ENCODE assay signal across 23 cellular contexts in the genomic region with DNA sequence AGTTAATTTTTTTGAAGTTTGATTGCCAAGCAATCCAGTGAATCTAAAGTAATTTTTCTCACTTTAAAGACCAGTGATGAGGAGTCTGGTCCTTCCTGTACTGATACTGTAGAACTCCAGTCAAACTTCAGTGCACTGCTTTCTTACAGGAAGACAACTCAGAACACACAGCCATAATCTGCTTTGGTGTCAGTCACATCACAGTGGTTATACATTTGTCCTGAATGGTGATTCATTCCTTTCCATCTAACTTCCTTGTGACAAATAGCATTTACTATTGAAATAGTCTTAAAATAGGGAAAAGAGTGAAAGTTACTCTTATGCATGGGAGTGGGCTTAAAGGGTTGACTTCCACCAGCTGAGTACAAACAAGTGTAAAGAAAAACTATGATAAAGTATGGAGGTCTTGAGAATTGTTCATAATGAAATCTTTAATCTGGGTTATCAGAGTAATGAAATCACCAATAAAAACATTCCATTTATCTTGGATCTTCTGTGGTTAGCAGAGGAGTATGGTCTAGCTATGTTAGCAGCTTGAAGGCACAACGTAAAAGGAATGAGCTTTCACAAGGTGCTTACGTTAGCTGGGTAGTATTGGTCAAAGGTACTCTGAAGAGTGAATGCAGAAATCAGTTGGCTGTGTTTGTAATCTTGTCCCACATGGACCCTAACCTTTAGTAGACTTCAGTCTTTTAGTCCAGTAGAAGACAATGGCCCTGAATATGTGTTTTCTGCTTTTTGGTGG. TPM values are rescaled to one million over a fixed set of nuclear protein-coding genes. Genes with fewer than 3 reads are reported as not detected.
DNase-seq lines count a peak whose midpoint lies in the region; ATAC-seq, FAIRE-seq and TF ChIP-seq lines count a peak whose summit lies in the region.
"Had no signal": no experiment of that assay in that cellular context is flagged by ENCODE, and none has a peak within 500 bp of the region (broad histone marks: within the 10 kb centered on the region; RNA-seq: fewer than 3 reads in every experiment).

No MANE protein-coding gene starts in this region.

- H3K4me1 ChIP-seq in IMR-90 (ENCODE audit: control insufficient read depth, insufficient read depth, low read length): peaks cover 7% of the 10 kb centered on the region
- peaks cover 39% of the 10 kb centered on the region for H3K4me1 ChIP-seq in astrocyte (ENCODE audit: insufficient read depth, low read length)
- H3K4me1 ChIP-seq: gastrocnemius medialis, SJCRH30 had no signal

- H3K27ac ChIP-seq in IMR-90 (ENCODE audit: insufficient read depth, low read length) (no peak overlapping the region), astrocyte (ENCODE audit: low read depth, low read length) (peak overlapping the region; percentile 75)
- H3K27ac ChIP-seq: gastrocnemius medialis, SJCRH30 had no signal

- H3K4me3 ChIP-seq in IMR-90 (ENCODE audit: insufficient read depth, low read depth, low read length) (no peak overlapping the region), astrocyte (ENCODE audit: insufficient read depth, low read depth, low read length) (no peak overlapping the region)
- H3K4me3 ChIP-seq: gastrocnemius medialis, SJCRH30 had no signal

- peak; percentile 81 for FAIRE-seq in astrocyte (lab: Jason Lieb, UNC)
- FAIRE-seq: A204.1, D721Med, H1 had no signal

- H2AFZ ChIP-seq in IMR-90 (replicated peaks; ENCODE audit: low read length, poor library complexity): no peak overlapping the region
- H2AFZ ChIP-seq in astrocyte (ENCODE audit: low read depth, low read length): no peak overlapping the region

- no peak overlapping the region for H2BK120ac ChIP-seq in IMR-90 (ENCODE audit: low read depth, low read length)

- peaks cover 63% of the 10 kb centered on the region for H3K4me1 Mint-ChIP-seq in activated CD4-positive, alpha-beta T cell treated with anti-CD3 and anti-CD28 coated beads, Interleukin-2, amount 10 ng/mL, durations not matched to agents 7 days and 5 days
- peaks cover 37% of the 10 kb centered on the region for H3K4me1 Mint-ChIP-seq in astrocyte (ENCODE audit: low read depth, unreplicated experiment)

- POLR2A ChIA-PET in activated CD4-positive, alpha-beta T cell treated with anti-CD3 and anti-CD28 coated beads, Interleukin-2, amount 10 ng/mL, durations not matched to agents 7 days and 5 days (lab: Charles Lee): no interaction called here
- POLR2A ChIA-PET in IMR-90 (lab: Charles Lee; ENCODE audit: unreplicated experiment): no interaction called here

- H3K23ac ChIP-seq in IMR-90 (ENCODE audit: low read depth, low read length): no peak overlapping the region

- no peak overlapping the region for H2AK5ac ChIP-seq in IMR-90 (ENCODE audit: low read depth, low read length)

- no peak overlapping the region for H4K91ac ChIP-seq in IMR-90 (ENCODE audit: insufficient read depth, low read depth, low read length)

- no peak overlapping the region for H3K4ac ChIP-seq in IMR-90 (ENCODE audit: low read depth, low read length)

- H3K14ac ChIP-seq in IMR-90 (replicated peaks; ENCODE audit: low read depth, low read length): no peak overlapping the region

- peak overlapping the region; percentile 50 for H3K27ac Mint-ChIP-seq in activated CD4-positive, alpha-beta T cell treated with anti-CD3 and anti-CD28 coated beads, Interleukin-2, amount 10 ng/mL, durations not matched to agents 7 days and 5 days
- H3K27ac Mint-ChIP-seq in astrocyte (ENCODE audit: unreplicated experiment): peak overlapping the region; percentile 27
- H3K27ac Mint-ChIP-seq: B cell; stimulated activated effector memory CD8-positive, alpha-beta T cell treated with anti-CD3 and anti-CD28 coated beads, Interleukin-12 subunit alpha, Interleukin-12 subunit beta, amount 100 ng/mL, for 72 hours had no signal

- in situ Hi-C loops in IMR-90 (cut with MboI; ENCODE audit: low sequenced_read_pairs): no loop called here

- no peak for TF ChIP-seq POLR2A in IMR-90 (IDR thresholded peaks at IDR 0.05; ENCODE audit: low read depth, low read length)

- TF ChIP-seq CTCF in IMR-90 (conservative IDR thresholded peaks at IDR 0.05; ENCODE audit: low read depth, low read length): no peak
- TF ChIP-seq CTCF in astrocyte (IDR thresholded peaks at IDR 0.05; ENCODE audit: insufficient read depth, low read depth, low read length): no peak

- H3K27me3 ChIP-seq in IMR-90 (ENCODE audit: control insufficient read depth, insufficient read depth, low read length): no peaks in the 10 kb centered on the region
- no peaks in the 10 kb centered on the region for H3K27me3 ChIP-seq in astrocyte (ENCODE audit: insufficient read depth, low read length)
- H3K27me3 ChIP-seq: gastrocnemius medialis, SJCRH30 had no signal

- no peaks in the 10 kb centered on the region for H3K9me3 ChIP-seq in IMR-90 (ENCODE audit: control insufficient read depth, insufficient read depth, low read length)
- no peaks in the 10 kb centered on the region for H3K9me3 ChIP-seq in astrocyte (ENCODE audit: insufficient read depth, low read depth, low read length)
- H3K9me3 ChIP-seq: gastrocnemius medialis, SJCRH30 had no signal

- CTCF ChIA-PET in activated CD4-positive, alpha-beta T cell treated with anti-CD3 and anti-CD28 coated beads, Interleukin-2, amount 10 ng/mL, durations not matched to agents 7 days and 5 days (lab: Charles Lee): no interaction called here
- CTCF ChIA-PET in IMR-90 (lab: Yijun Ruan, JAX): no interaction called here

- H3K4me3 Mint-ChIP-seq in activated CD4-positive, alpha-beta T cell treated with anti-CD3 and anti-CD28 coated beads, Interleukin-2, amount 10 ng/mL, durations not matched to agents 7 days and 5 days: no peak overlapping the region
- H3K4me3 Mint-ChIP-seq in astrocyte (ENCODE audit: unreplicated experiment): no peak overlapping the region
- H3K4me3 Mint-ChIP-seq: B cell; stimulated activated effector memory CD8-positive, alpha-beta T cell treated with anti-CD3 and anti-CD28 coated beads, Interleukin-12 subunit alpha, Interleukin-12 subunit beta, amount 100 ng/mL, for 72 hours had no signal

- no peak for DNase-seq in activated CD4-positive, alpha-beta T cell treated with anti-CD3 and anti-CD28 coated beads, Interleukin-2, amount 10 ng/mL, durations not matched to agents 7 days and 5 days
- no peak for DNase-seq in activated CD4-positive, alpha-beta T cell treated with anti-CD3 and anti-CD28 coated beads, Interleukin-2, amount 50 U/mL, for 48 hours
- DNase-seq in IMR-90 (no peak), astrocyte (ENCODE audit: low read depth) (peak; percentile 92), kidney tubule cell (ENCODE audit: low spot score) (peak; percentile 72), cerebellum (ENCODE audit: low spot score) (no peak), retina (no peak)
- DNase-seq: gastrocnemius medialis; GF-D8; KBM-7; mesenchymal stem cell; naive thymus-derived CD8-positive, alpha-beta T cell; NCI-H1694 treated with DMSO at 0.1 percent for 48 hours; NCI-H774; posterior cingulate gyrus; SJCRH30 had no signal

- H3K9me3 Mint-ChIP-seq in activated CD4-positive, alpha-beta T cell treated with anti-CD3 and anti-CD28 coated beads, Interleukin-2, amount 10 ng/mL, durations not matched to agents 7 days and 5 days: no peaks in the 10 kb centered on the region
- H3K9me3 Mint-ChIP-seq in astrocyte (ENCODE audit: unreplicated experiment): no peaks in the 10 kb centered on the region
- H3K9me3 Mint-ChIP-seq: naive thymus-derived CD8-positive, alpha-beta T cell; stimulated activated effector memory CD8-positive, alpha-beta T cell treated with anti-CD3 and anti-CD28 coated beads, Interleukin-12 subunit alpha, Interleukin-12 subunit beta, amount 100 ng/mL, for 72 hours had no signal

- peaks cover 80% of the 10 kb centered on the region for H3K36me3 Mint-ChIP-seq in activated CD4-positive, alpha-beta T cell treated with anti-CD3 and anti-CD28 coated beads, Interleukin-2, amount 10 ng/mL, durations not matched to agents 7 days and 5 days (ENCODE audit: low read depth)
- no peaks in the 10 kb centered on the region for H3K36me3 Mint-ChIP-seq in astrocyte (ENCODE audit: low read depth, unreplicated experiment)

- H2BK20ac ChIP-seq in IMR-90 (ENCODE audit: low read depth, low read length): peak overlapping the region; percentile 31

- no peak for TF ChIP-seq RAD21 in IMR-90 (IDR thresholded peaks at IDR 0.05; ENCODE audit: low read length)

- intact Hi-C loops in IMR-90 (cut with micrococcal nuclease): no loop called here

- no peaks in the 10 kb centered on the region for H3K27me3 Mint-ChIP-seq in activated CD4-positive, alpha-beta T cell treated with anti-CD3 and anti-CD28 coated beads, Interleukin-2, amount 10 ng/mL, durations not matched to agents 7 days and 5 days
- H3K27me3 Mint-ChIP-seq in astrocyte (ENCODE audit: low read depth, unreplicated experiment): no peaks in the 10 kb centered on the region
- H3K27me3 Mint-ChIP-seq: B cell; naive thymus-derived CD8-positive, alpha-beta T cell had no signal

- no peak overlapping the region for H2BK15ac ChIP-seq in IMR-90 (ENCODE audit: low read depth, low read length)

- H4K20me1 ChIP-seq in IMR-90 (ENCODE audit: insufficient read depth, low read length): no peaks in the 10 kb centered on the region
- H4K20me1 ChIP-seq in astrocyte (ENCODE audit: insufficient read depth, low read length): no peaks in the 10 kb centered on the region

- no peak overlapping the region for H3K9ac ChIP-seq in IMR-90 (ENCODE audit: low read depth, low read length)
- no peak overlapping the region for H3K9ac ChIP-seq in astrocyte (ENCODE audit: low read length)

- dilution Hi-C loops in IMR-90 (cut with HindIII; ENCODE audit: low sequenced_read_pairs, unreplicated experiment): no loop called here

- H3K4me2 ChIP-seq in IMR-90 (ENCODE audit: low read depth, low read length) (no peak overlapping the region), astrocyte (ENCODE audit: low read length) (peak overlapping the region; percentile 39)

- no peak overlapping the region for H2BK5ac ChIP-seq in IMR-90 (ENCODE audit: low read depth, low read length, poor library complexity, severe bottlenecking)

- H3K79me1 ChIP-seq in IMR-90 (ENCODE audit: low read depth in 1 of 2, low read length in 2 of 2): peaks cover 12 to 34% of the 10 kb centered on the region in 2 experiments; a peak in 3 of 4 replicates

- H2AK9ac ChIP-seq in IMR-90 (replicated peaks; ENCODE audit: low read depth, low read length, poor library complexity): no peak overlapping the region

- no peak overlapping the region for H4K5ac ChIP-seq in IMR-90 (ENCODE audit: low read depth, low read length)

- peaks cover 6% of the 10 kb centered on the region for H3K9me1 ChIP-seq in IMR-90 (ENCODE audit: insufficient read depth, low read length)

- no peak overlapping the region for H3K56ac ChIP-seq in IMR-90 (ENCODE audit: extremely low read depth, insufficient read depth, low read length)

- H3K36me3 ChIP-seq in IMR-90 (ENCODE audit: control insufficient read depth, insufficient read depth, low read length) (peaks cover 11% of the 10 kb centered on the region), astrocyte (ENCODE audit: insufficient read depth, low read length) (peaks cover 12% of the 10 kb centered on the region)

- no peak overlapping the region for H4K8ac ChIP-seq in IMR-90 (ENCODE audit: low read depth in 2 of 2, low read length in 2 of 2)

- H3K18ac ChIP-seq in IMR-90 (ENCODE audit: low read depth, low read length): no peak overlapping the region; the same call in 1 of the 2 replicates

- WGBS in IMR-90 (ENCODE audit: extremely low coverage in 2 of 2, insufficient read length in 1 of 2), 2 experiments: no CpG with 5 or more reads among the region's 2 CpGs

- no TSS peak for BruUV-seq in IMR-90 (replicated peaks; lab: Mats Ljungman, UMichigan)

- H3K79me2 ChIP-seq in astrocyte (ENCODE audit: insufficient read depth, low read length): peaks cover 6% of the 10 kb centered on the region

- ATAC-seq in IMR-90 (ENCODE audit: low read depth) (no peak), GM19395 (IDR thresholded peaks at IDR 0.05; ENCODE audit: unreplicated experiment) (no peak)
- ATAC-seq: esophagus mucosa; gastrocnemius medialis; naive thymus-derived CD8-positive, alpha-beta T cell; stimulated activated effector memory CD8-positive, alpha-beta T cell treated with anti-CD3 and anti-CD28 coated beads, Interleukin-12 subunit alpha, Interleukin-12 subunit beta, amount 100 ng/mL, for 72 hours had no signal

RNA-seq across cellular contexts. Expression of gene DCP2, which starts 41.5 kb away (rescaled TPM):
- total RNA-seq in activated CD4-positive, alpha-beta T cell treated with anti-CD3 and anti-CD28 coated beads, Interleukin-2, amount 10 ng/mL, durations not matched to agents 7 days and 5 days: 100 to 1,000 TPM; 116 to 122 TPM
- 18.6 and 30.6 TPM in 2 replicates for total RNA-seq in IMR-90 (2012; rRNA removed)
- 6.2 and 6.9 TPM in 2 replicates for polyA plus RNA-seq in IMR-90 (2012; rRNA removed)
- 1.2 and 3.6 TPM in 2 replicates for polyA plus RNA-seq in IMR-90 (2012; cell fraction: cytosol; rRNA removed)
- 3.2 and 4.9 TPM in 2 replicates for polyA plus RNA-seq in IMR-90 (2012; cell fraction: nucleus; rRNA removed; ENCODE audit: low replicate concordance)
- total RNA-seq in astrocyte: 39.8 and 48.9 TPM in 2 replicates
- total RNA-seq in cerebellum: 84.1 TPM

Comparison
In these comparisons a context has a peak if more than half of its experiments do, and no peak if none do; other contexts are left out.
1. DNase-seq: peak in astrocyte (single experiment) and kidney tubule cell (single experiment); none in activated CD4-positive, alpha-beta T cell treated with anti-CD3 and anti-CD28 coated beads, Interleukin-2, amount 10 ng/mL, durations not matched to agents 7 days and 5 days (single experiment), activated CD4-positive, alpha-beta T cell treated with anti-CD3 and anti-CD28 coated beads, Interleukin-2, amount 50 U/mL, for 48 hours (0 of 2), IMR-90 (single experiment), cerebellum (single experiment) and retina (single experiment).